In genomic region chr12:70451528-70451927, GRCh38 we compare ENCODE assay signal across 28 cellular contexts.
"Had no signal": no experiment of that assay in that cellular context is flagged by ENCODE, and none has a peak within 500 bp of the region (broad histone marks: within the 10 kb centered on the region; RNA-seq: fewer than 3 reads in every experiment).

No MANE protein-coding gene starts in this region.

- H3K4me1 ChIP-seq: ascending aorta, SJCRH30 had no signal

- H3K27me3 ChIP-seq: ascending aorta, MG63, SJCRH30 had no signal

- DNase-seq: activated CD4-positive, alpha-beta T cell treated with anti-CD3 and anti-CD28 coated beads, Interleukin-2, amount 10 ng/mL, durations not matched to agents 24 days and 14 days; activated CD4-positive, alpha-beta T cell treated with anti-CD3 and anti-CD28 coated beads, Interleukin-2, amount 50 U/mL, for 4 hours; activated CD8-positive, alpha-beta T cell treated with anti-CD3 and anti-CD28 coated beads for 36 hours; activated effector memory CD4-positive, alpha-beta T cell treated with anti-CD3 and anti-CD28 coated beads, Interleukin-2, amount 50 U/mL, for 16 hours; activated naive CD4-positive, alpha-beta T cell; activated naive CD4-positive, alpha-beta T cell treated with anti-CD3 and anti-CD28 coated beads, Interleukin-2, amount 50 U/mL, for 16 hours; activated naive CD8-positive, alpha-beta T cell treated with anti-CD3 and anti-CD28 coated beads for 36 hours; activated T-cell treated with anti-CD3 and anti-CD28 coated beads, Interleukin-2, amount 50 U/mL, for 1 hour; activated T-cell treated with anti-CD3 and anti-CD28 coated beads, Interleukin-2, amount 50 U/mL, for 72 hours; amygdala; caudate nucleus; cerebellar nuclear complex; MG63; NCI-H1048; NCI-H1105 treated with DMSO at 0.1 percent for 48 hours; NCI-H1436; NCI-H1694; NCI-H1930; NCI-H2081 treated with DMSO at 0.1 percent for 48 hours; NCI-H226; NCI-H446 treated with DMSO at 0.1 percent for 48 hours; NCI-H524; SHP77; SJCRH30 had no signal

- H3K4me3 ChIP-seq: ascending aorta, MG63, SJCRH30, SK-N-MC had no signal

- ATAC-seq: activated CD8-positive, alpha-beta T cell treated with anti-CD3 and anti-CD28 coated beads for 36 hours; activated T-cell treated with anti-CD3 and anti-CD28 coated beads, Interleukin-2, amount 50 U/mL, for 72 hours; activated T-helper 17 cell treated with anti-CD3 and anti-CD28 coated beads, Interleukin-2, amount 50 U/mL, for 72 hours; Panc1 had no signal

- H3K27ac ChIP-seq: ascending aorta, SJCRH30, SK-N-MC had no signal

- H3K36me3 ChIP-seq: ascending aorta, MG63, SJCRH30 had no signal
